ENCODE assay signal across 9 cellular contexts in the genomic region with DNA sequence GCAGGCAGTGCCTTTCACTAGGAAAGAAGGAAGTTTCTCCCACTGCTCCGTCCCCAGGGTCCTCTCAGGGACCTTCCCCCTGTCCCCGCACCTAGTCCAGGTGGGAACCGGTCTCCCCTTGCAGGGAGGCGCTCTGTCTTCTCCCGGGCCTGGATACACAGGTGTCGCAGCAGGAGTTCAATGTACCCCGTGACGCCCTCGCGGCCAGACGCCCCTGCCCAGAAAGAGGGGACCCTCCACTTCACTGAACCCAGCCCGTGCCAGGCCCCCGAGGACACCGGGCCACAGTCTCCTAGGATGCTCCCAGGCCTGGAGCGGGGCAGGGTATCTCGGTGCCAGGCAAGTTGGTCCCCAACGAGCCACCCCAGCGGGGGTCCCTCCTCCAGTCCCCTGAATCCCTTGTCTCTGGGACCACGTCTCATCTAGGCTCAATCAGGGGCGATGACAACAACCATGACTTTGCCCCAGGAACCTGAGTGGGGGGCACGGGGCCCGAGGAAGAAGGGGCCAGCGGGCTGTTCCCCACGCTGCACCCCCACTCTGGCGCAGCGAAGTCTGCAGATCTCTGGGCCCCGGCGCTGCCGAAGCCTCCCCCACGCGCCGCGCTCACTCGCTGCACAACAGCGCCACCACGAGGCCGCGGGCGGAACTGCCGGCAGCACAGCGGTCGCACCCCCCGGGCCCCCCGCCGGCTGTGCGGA.
DNase-seq lines count a peak whose midpoint lies in the region; ATAC-seq and TF ChIP-seq lines count a peak whose summit lies in the region.
"Had no signal": no experiment of that assay in that cellular context is flagged by ENCODE, and none has a peak within 500 bp of the region (broad histone marks: within the 10 kb centered on the region; RNA-seq: fewer than 3 reads in every experiment).

No MANE protein-coding gene starts in this region.

- CTCF ChIA-PET in A673 (lab: Charles Lee) (interaction anchor here (0.6 to 1.0 kb wide), 5 partner anchors 30 to 475 kb away, joined by 3 to 6 read pairs (median 3); no protein-coding TSS in a partner anchor), RWPE1 (lab: Yijun Ruan, JAX) (interaction anchor here (0.6 to 1.5 kb wide), 23 partner anchors 9 to 1381 kb away, joined by 3 to 8 read pairs (median 4); a partner anchor contains a TSS)
- CTCF ChIA-PET in activated naive CD4-positive, alpha-beta T cell treated with anti-CD3 and anti-CD28 coated beads for 36 hours (lab: Charles Lee), result interaction anchor here (0.6 to 2.5 kb wide), 14 partner anchors 9 to 536 kb away, joined by 3 to 14 read pairs (median 4); no protein-coding TSS in a partner anchor

- H3K4me3 Mint-ChIP-seq in activated naive CD4-positive, alpha-beta T cell treated with anti-CD3 and anti-CD28 coated beads for 36 hours, result no peak overlapping the region

- H3K4me1 ChIP-seq in A673 (ENCODE audit: insufficient read depth, low read length, poor library complexity, severe bottlenecking), result peaks cover 10% of the 10 kb centered on the region
- peaks cover 3% of the 10 kb centered on the region for H3K4me1 ChIP-seq in rectal smooth muscle tissue (ENCODE audit: control insufficient read depth, insufficient read depth, low read length)
- H3K4me1 ChIP-seq in aorta (ENCODE audit: control insufficient read depth in 1 of 2, insufficient read depth in 2 of 2, low read length in 2 of 2), result no peaks in the 10 kb centered on the region

- H3K9me3 ChIP-seq in A673 (ENCODE audit: low read depth, low read length, poor library complexity, severe bottlenecking) (no peaks in the 10 kb centered on the region), aorta (ENCODE audit: control insufficient read depth, low read length) (no peaks in the 10 kb centered on the region)

- H3K4me1 Mint-ChIP-seq in activated naive CD4-positive, alpha-beta T cell treated with anti-CD3 and anti-CD28 coated beads for 36 hours (ENCODE audit: low read depth), result peaks cover 2% of the 10 kb centered on the region

- DNase-seq in A673 (ENCODE audit: low spot score) (peak; percentile 66), RWPE1 (ENCODE audit: low spot score) (peak; percentile 80), left cardiac atrium (peak; percentile 44), aorta (peak in 1 of 2 donors; percentile 85)
- DNase-seq in activated naive CD4-positive, alpha-beta T cell treated with anti-CD3 and anti-CD28 coated beads for 36 hours, result peak; percentile 72

- intact Hi-C loops in A673 (cut with micrococcal nuclease; ENCODE audit: unreplicated experiment), result loop anchor here (2.0 to 10.0 kb wide), 3 partner anchors 179 to 533 kb away; no protein-coding TSS in a partner anchor
- intact Hi-C loops in activated naive CD4-positive, alpha-beta T cell treated with anti-CD3 and anti-CD28 coated beads for 36 hours (cut with micrococcal nuclease), result loop anchor here (1.0 to 5.0 kb wide), 5 partner anchors 150 to 533 kb away; no protein-coding TSS in a partner anchor
- intact Hi-C loops in left cardiac atrium (cut with DNase I), result loop anchor here in 1 of 2 donors (2.0 to 10.0 kb wide), 2 partner anchors 309 to 533 kb away; no protein-coding TSS in a partner anchor
- intact Hi-C loops in aorta (cut with DNase I), result no loop called here

- peaks cover 79% of the 10 kb centered on the region for H3K27me3 ChIP-seq in A673 (replicated peaks; ENCODE audit: insufficient read depth, low read depth, low read length, poor library complexity)
- H3K27me3 ChIP-seq in rectal smooth muscle tissue (ENCODE audit: control insufficient read depth, insufficient read depth, low read length), result peaks cover 16% of the 10 kb centered on the region
- no peaks in the 10 kb centered on the region for H3K27me3 ChIP-seq in aorta (ENCODE audit: control insufficient read depth in 1 of 2, insufficient read depth in 2 of 2, low read length in 1 of 2)

- POLR2A ChIA-PET in A673 (lab: Charles Lee; ENCODE audit: low non-redundant PET), result no interaction called here
- POLR2A ChIA-PET in RWPE1 (lab: Yijun Ruan, JAX; ENCODE audit: low non-redundant PET), result no interaction called here

- peak overlapping the region; percentile 24 for H3K4me3 ChIP-seq in A673 (ENCODE audit: low read depth, low read length, poor library complexity, severe bottlenecking)
- H3K4me3 ChIP-seq in rectal smooth muscle tissue (ENCODE audit: low read length), result peak overlapping the region; percentile 40
- H3K4me3 ChIP-seq in aorta (ENCODE audit: low read length in 2 of 2), result no peak overlapping the region
- H3K4me3 ChIP-seq: skin epidermis had no signal

- TF ChIP-seq CTCF in A673 (conservative IDR thresholded peaks at IDR 0.05; ENCODE audit: low read depth, low read length) (peak; percentile 96), RWPE1 (conservative IDR thresholded peaks at IDR 0.05; ENCODE audit: low read depth) (peak; percentile 99)

- peaks cover 8% of the 10 kb centered on the region for H3K27me3 Mint-ChIP-seq in activated naive CD4-positive, alpha-beta T cell treated with anti-CD3 and anti-CD28 coated beads for 36 hours (ENCODE audit: low read depth)

- no peaks in the 10 kb centered on the region for H3K36me3 Mint-ChIP-seq in activated naive CD4-positive, alpha-beta T cell treated with anti-CD3 and anti-CD28 coated beads for 36 hours (ENCODE audit: low read depth)

- WGBS in aorta, 2 donors, result 4% methylated on average over 40 to 46 of the region's 46 CpGs

- no peak overlapping the region for H3K27ac Mint-ChIP-seq in activated naive CD4-positive, alpha-beta T cell treated with anti-CD3 and anti-CD28 coated beads for 36 hours

- H3K9ac ChIP-seq in rectal smooth muscle tissue (ENCODE audit: low read length), result no peak overlapping the region

- H3K36me3 ChIP-seq in A673 (ENCODE audit: insufficient read depth, low read length, poor library complexity, severe bottlenecking) (no peaks in the 10 kb centered on the region), rectal smooth muscle tissue (ENCODE audit: control insufficient read depth, insufficient read depth, low read length) (no peaks in the 10 kb centered on the region), aorta (ENCODE audit: control insufficient read depth in 1 of 2, insufficient read depth in 2 of 2, low read length in 1 of 2) (no peaks in the 10 kb centered on the region)

- no TSS peak for BruUV-seq in A673 (replicated peaks; lab: Mats Ljungman, UMichigan)

- H3K27ac ChIP-seq in A673 (ENCODE audit: low read depth, low read length, poor library complexity, severe bottlenecking), result no peak overlapping the region
- no peak overlapping the region for H3K27ac ChIP-seq in RWPE1
- no peak overlapping the region for H3K27ac ChIP-seq in rectal smooth muscle tissue (ENCODE audit: low read depth, low read length)
- no peak overlapping the region for H3K27ac ChIP-seq in aorta (ENCODE audit: low read depth in 1 of 2, low read length in 2 of 2)
- H3K27ac ChIP-seq: skin epidermis had no signal

- ATAC-seq in GM19351 (IDR thresholded peaks at IDR 0.05; ENCODE audit: unreplicated experiment) (peak; percentile 61), left cardiac atrium (peak; percentile 78 to 81), aorta (ENCODE audit: low FRiP score) (peak; percentile 78), HG03469 (IDR thresholded peaks at IDR 0.05; ENCODE audit: unreplicated experiment) (no peak)

- no peaks in the 10 kb centered on the region for H3K9me3 Mint-ChIP-seq in activated naive CD4-positive, alpha-beta T cell treated with anti-CD3 and anti-CD28 coated beads for 36 hours

Comparison
In these comparisons a context has a peak if more than half of its experiments do, and no peak if none do; other contexts are left out.
1. H3K4me3 ChIP-seq: peak in A673 (single experiment) and rectal smooth muscle tissue (single experiment); none in aorta (0 of 2).
2. intact Hi-C loops: an anchor here in A673 (2.0 to 10.0 kb wide) and activated naive CD4-positive, alpha-beta T cell treated with anti-CD3 and anti-CD28 coated beads for 36 hours (1.0 to 5.0 kb wide); none called in aorta.